In genomic region chr18:73110307-73110706, GRCh38 we compare ENCODE assay signal across 1 cellular context.
A peak's percentile ranks its signal among the peaks of the same experiment; 100 is the strongest.
TF ChIP-seq lines count a peak whose summit lies in the region.

No MANE protein-coding gene starts in this region.

TF ChIP-seq in GM12878, 131 proteins besides CTCF, POLR2A, EP300 and RAD21 (continued from another document):
- TF ChIP-seq REST (IDR thresholded peaks at IDR 0.05; ENCODE audit: low read depth, low read length) (no peak), YY1 (IDR thresholded peaks at IDR 0.05; ENCODE audit: low read depth, low read length) (0 out of 2 replicates have a peak, but pooled peaks have one; percentile 23), CBX3 (IDR thresholded peaks at IDR 0.05; ENCODE audit: borderline replicate concordance, low read depth) (no peak), ZNF24 (IDR thresholded peaks at IDR 0.05) (no peak), BHLHE40 (IDR thresholded peaks at IDR 0.05; ENCODE audit: borderline replicate concordance in 1 of 2, low read depth in 2 of 2, low read length in 1 of 2) (no peak), CUX1 (IDR thresholded peaks at IDR 0.05; ENCODE audit: insufficient replicate concordance, low read depth, low read length) (no peak), MTA2 (IDR thresholded peaks at IDR 0.05; ENCODE audit: low read depth) (peak; percentile 45; the same call in 1 of the 2 replicates), ZBTB40 (IDR thresholded peaks at IDR 0.05; ENCODE audit: borderline replicate concordance) (no peak), PML (IDR thresholded peaks at IDR 0.05; ENCODE audit: low read length) (no peak), E2F8 (IDR thresholded peaks at IDR 0.05; ENCODE audit: low read depth, partially characterized antibody) (no peak), NKRF (conservative IDR thresholded peaks at IDR 0.05) (no peak), SREBF2 (IDR thresholded peaks at IDR 0.05; ENCODE audit: low read length) (no peak), EGR1 (IDR thresholded peaks at IDR 0.05; ENCODE audit: borderline replicate concordance in 1 of 2, low read depth in 2 of 2, low read length in 2 of 2) (no peak), SMAD5 (IDR thresholded peaks at IDR 0.05; ENCODE audit: low read depth) (no peak), MXI1 (IDR thresholded peaks at IDR 0.05; ENCODE audit: low read depth, low read length) (no peak)
